ENCODE assay signal across 12 cellular contexts in the genomic region with DNA sequence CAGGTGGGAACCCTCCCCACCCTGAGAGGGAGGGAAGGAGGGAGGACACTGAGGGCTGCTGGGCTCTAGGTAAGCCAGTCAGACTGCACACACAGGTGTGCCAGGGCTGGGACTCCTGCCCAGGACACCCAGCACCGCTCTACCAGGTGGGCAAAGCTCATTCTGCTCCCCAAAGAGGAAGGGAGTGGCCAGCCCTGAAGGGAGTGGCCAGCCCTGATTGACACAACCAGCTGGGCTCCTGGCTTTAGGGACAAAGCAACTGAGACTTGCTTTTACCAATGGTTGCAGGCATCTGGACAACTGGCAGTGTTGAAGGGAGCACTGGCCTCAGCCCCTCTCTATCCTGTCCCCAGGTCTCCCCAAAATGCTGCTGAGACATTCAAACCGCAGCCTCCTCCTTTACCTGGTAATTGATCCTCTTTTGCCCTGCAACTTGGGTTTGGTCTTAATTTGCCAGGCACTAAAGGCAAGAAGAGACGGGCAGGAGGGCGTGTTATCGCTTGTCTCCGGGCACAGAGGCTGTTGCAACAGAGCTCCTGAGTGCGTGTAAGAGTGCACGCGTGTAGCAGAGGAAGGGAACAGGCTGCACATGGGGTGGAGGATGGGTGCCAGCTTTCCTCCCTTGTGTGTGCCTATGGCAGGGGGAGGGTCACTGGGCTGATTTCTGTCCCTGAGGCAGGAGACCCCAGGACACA. TPM values are rescaled to one million over a fixed set of nuclear protein-coding genes. Genes with fewer than 3 reads are reported as not detected.
A peak's percentile ranks its signal among the peaks of the same experiment; 100 is the strongest.
DNase-seq lines count a peak whose midpoint lies in the region; ATAC-seq, FAIRE-seq and TF ChIP-seq lines count a peak whose summit lies in the region.
"Had no signal": no experiment of that assay in that cellular context is flagged by ENCODE, and none has a peak within 500 bp of the region (broad histone marks: within the 10 kb centered on the region; RNA-seq: fewer than 3 reads in every experiment).

No MANE protein-coding gene starts in this region.

- in situ Hi-C loops in GM12878 (cut with MboI) = no loop called here

- no peaks in the 10 kb centered on the region for H3K9me3 ChIP-seq in BLaER1 treated with 17β-estradiol and CSF1 and Interleukin-3, amounts not matched to agents 10 nM and 100 nM (replicated peaks in 1 of 11)
- H3K9me3 ChIP-seq in GM12878 (replicated peaks; ENCODE audit: control insufficient read depth, insufficient read depth, low read length) (no peaks in the 10 kb centered on the region), muscle layer of duodenum (ENCODE audit: control insufficient read depth in 1 of 2, low read length in 2 of 2) (no peaks in the 10 kb centered on the region)
- H3K9me3 ChIP-seq: thoracic aorta had no signal

- no peaks in the 10 kb centered on the region for H3K79me2 ChIP-seq in GM12878 (ENCODE audit: control insufficient read depth, insufficient read depth, low read length)

- no peaks in the 10 kb centered on the region for H3K27me3 ChIP-seq in BLaER1 treated with 17β-estradiol and CSF1 and Interleukin-3, amounts not matched to agents 10 nM and 100 nM
- H3K27me3 ChIP-seq in GM12878 (replicated peaks in 1 of 2; ENCODE audit: control insufficient read depth in 2 of 2, insufficient read depth in 2 of 2, low read length in 1 of 2) = no peaks in the 10 kb centered on the region; a peak in 2 of 4 replicates
- no peaks in the 10 kb centered on the region for H3K27me3 ChIP-seq in muscle layer of duodenum (ENCODE audit: low read depth, low read length)

- intact Hi-C loops in GM12878 (cut with micrococcal nuclease; ENCODE audit: unreplicated experiment) (no loop called here), cardiac septum (cut with DNase I) (no loop called here)

- FAIRE-seq in GM12878 (lab: Jason Lieb, UNC) = no peak
- FAIRE-seq: kidney had no signal

- H3K36me3 ChIP-seq in BLaER1 treated with 17β-estradiol and CSF1 and Interleukin-3, amounts not matched to agents 10 nM and 100 nM = no peaks in the 10 kb centered on the region
- H3K36me3 ChIP-seq in GM12878 (ENCODE audit: control insufficient read depth in 2 of 2, insufficient read depth in 2 of 2, low read length in 1 of 2) (no peaks in the 10 kb centered on the region), muscle layer of duodenum (ENCODE audit: control insufficient read depth in 1 of 2, insufficient read depth in 2 of 2, low read length in 2 of 2) (no peaks in the 10 kb centered on the region)
- H3K36me3 ChIP-seq: thoracic aorta had no signal

- DNase-seq in LoVo (ENCODE audit: low spot score) (peak; percentile 70), GM12878 (ENCODE audit: low read depth, low spot score) (no peak), NCI-H524 treated with DMSO at 0.1 percent for 48 hours (lab: John Stamatoyannopoulos, UW) (no peak), DMS53 treated with DMSO at 0.1 percent for 48 hours (lab: John Stamatoyannopoulos, UW; ENCODE audit: unreplicated experiment) (no peak), cardiac septum (ENCODE audit: low spot score) (no peak)
- DNase-seq: activated T-cell treated with anti-CD3 and anti-CD28 coated beads, Interleukin-2, amount 50 U/mL, for 48 hours; kidney; SW 1271 had no signal

- ATAC-seq in GM12878 = peak; percentile 21
- no peak for ATAC-seq in GM19324 (IDR thresholded peaks at IDR 0.05; ENCODE audit: low FRiP score, unreplicated experiment)

- TF ChIP-seq CTCF in GM12878 (IDR thresholded peaks at IDR 0.05 in 2 of 3, conservative IDR thresholded peaks at IDR 0.05 in 1 of 3; ENCODE audit: control insufficient read depth in 2 of 3, extremely low read depth in 1 of 3, insufficient read depth in 1 of 3, low read depth in 3 of 3, low read length in 3 of 3) = no peak

- TF ChIP-seq RAD21 in GM12878 (IDR thresholded peaks at IDR 0.05; ENCODE audit: insufficient read depth, low read depth, low read length) = no peak

- POLR2A ChIA-PET in GM12878 (lab: Charles Lee) = no interaction called here

- no peak for TF ChIP-seq POLR2A in GM12878 (IDR thresholded peaks at IDR 0.05; ENCODE audit: low read depth, low read length)

- SMC1A ChIA-PET in GM12878 (lab: Charles Lee; ENCODE audit: uncharacterized antibody, unreplicated experiment) = no interaction called here

- H3K4me2 ChIP-seq in BLaER1 treated with 17β-estradiol and CSF1 and Interleukin-3, amounts not matched to agents 10 nM and 100 nM = peak overlapping the region; percentile 72 to 88 (median 77)
- H3K4me2 ChIP-seq in GM12878 (ENCODE audit: control insufficient read depth, insufficient read depth) = no peak overlapping the region

- peaks cover 44 to 59% (median 55%) of the 10 kb centered on the region in 10 experiments for H3K4me1 ChIP-seq in BLaER1 treated with 17β-estradiol and CSF1 and Interleukin-3, amounts not matched to agents 10 nM and 100 nM
- H3K4me1 ChIP-seq in GM12878 (ENCODE audit: control insufficient read depth, insufficient read depth, low read length) (no peaks in the 10 kb centered on the region), muscle layer of duodenum (ENCODE audit: control insufficient read depth in 1 of 2, insufficient read depth in 2 of 2, low read length in 2 of 2) (peaks cover 0 to 4% of the 10 kb centered on the region in 2 donors)

- RAD21 ChIA-PET in GM12878 (lab: Charles Lee; ENCODE audit: unreplicated experiment) = no interaction called here

- no peak overlapping the region for H2AFZ ChIP-seq in GM12878 (ENCODE audit: control insufficient read depth, low read depth, low read length)

- no peak for TF ChIP-seq EP300 in GM12878 (IDR thresholded peaks at IDR 0.05; ENCODE audit: borderline replicate concordance in 1 of 2, control insufficient read depth in 1 of 2, low read depth in 2 of 2, low read length in 2 of 2)

- H4K20me1 ChIP-seq in BLaER1 treated with 17β-estradiol and CSF1 and Interleukin-3, amounts not matched to agents 10 nM and 100 nM = no peaks in the 10 kb centered on the region
- no peaks in the 10 kb centered on the region for H4K20me1 ChIP-seq in GM12878 (ENCODE audit: control insufficient read depth, insufficient read depth)

- H3K27ac ChIP-seq in BLaER1 treated with 17β-estradiol and CSF1 and Interleukin-3, amounts not matched to agents 10 nM and 100 nM = peak overlapping the region in 6 of 11 experiments; percentile 7 to 48 (median 39); a peak in 6 of 22 replicates
- no peak overlapping the region for H3K27ac ChIP-seq in GM12878 (ENCODE audit: control insufficient read depth, insufficient read depth)
- H3K27ac ChIP-seq in muscle layer of duodenum (ENCODE audit: low read length) = peak overlapping the region; percentile 86
- H3K27ac ChIP-seq: thoracic aorta had no signal

- peak overlapping the region in 1 of 11 experiments; percentile 3; a peak in 1 of 22 replicates for H3K9ac ChIP-seq in BLaER1 treated with 17β-estradiol and CSF1 and Interleukin-3, amounts not matched to agents 10 nM and 100 nM
- no peak overlapping the region for H3K9ac ChIP-seq in GM12878 (ENCODE audit: control insufficient read depth, insufficient read depth, low read length)

- no TSS peak for BruUV-seq in GM12878 (replicated peaks; lab: Mats Ljungman, UMichigan)

- WGBS in GM12878 (ENCODE audit: insufficient coverage, insufficient replicate concordance, low lambda C conversion rate, missing lambda C conversion rate) = 54% methylated on average over 9 of the region's 9 CpGs

- H3K4me3 ChIP-seq in BLaER1 treated with 17β-estradiol and CSF1 and Interleukin-3, amounts not matched to agents 10 nM and 100 nM = no peak overlapping the region
- no peak overlapping the region for H3K4me3 ChIP-seq in GM12878
- no peak overlapping the region for H3K4me3 ChIP-seq in muscle layer of duodenum (ENCODE audit: low read depth in 1 of 2, low read length in 2 of 2)
- H3K4me3 ChIP-seq: thoracic aorta had no signal

- CTCF ChIA-PET in GM12878 (lab: Yijun Ruan, JAX) = no interaction called here

TF ChIP-seq in GM12878, 131 proteins besides CTCF, POLR2A, EP300 and RAD21:
- TF ChIP-seq HDGF (IDR thresholded peaks at IDR 0.05) = no peak
- TF ChIP-seq, protein P1, sequence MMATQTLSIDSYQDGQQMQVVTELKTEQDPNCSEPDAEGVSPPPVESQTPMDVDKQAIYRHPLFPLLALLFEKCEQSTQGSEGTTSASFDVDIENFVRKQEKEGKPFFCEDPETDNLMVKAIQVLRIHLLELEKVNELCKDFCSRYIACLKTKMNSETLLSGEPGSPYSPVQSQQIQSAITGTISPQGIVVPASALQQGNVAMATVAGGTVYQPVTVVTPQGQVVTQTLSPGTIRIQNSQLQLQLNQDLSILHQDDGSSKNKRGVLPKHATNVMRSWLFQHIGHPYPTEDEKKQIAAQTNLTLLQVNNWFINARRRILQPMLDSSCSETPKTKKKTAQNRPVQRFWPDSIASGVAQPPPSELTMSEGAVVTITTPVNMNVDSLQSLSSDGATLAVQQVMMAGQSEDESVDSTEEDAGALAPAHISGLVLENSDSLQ (IDR thresholded peaks at IDR 0.05) = peak; percentile 53
- TF ChIP-seq, protein P2, sequence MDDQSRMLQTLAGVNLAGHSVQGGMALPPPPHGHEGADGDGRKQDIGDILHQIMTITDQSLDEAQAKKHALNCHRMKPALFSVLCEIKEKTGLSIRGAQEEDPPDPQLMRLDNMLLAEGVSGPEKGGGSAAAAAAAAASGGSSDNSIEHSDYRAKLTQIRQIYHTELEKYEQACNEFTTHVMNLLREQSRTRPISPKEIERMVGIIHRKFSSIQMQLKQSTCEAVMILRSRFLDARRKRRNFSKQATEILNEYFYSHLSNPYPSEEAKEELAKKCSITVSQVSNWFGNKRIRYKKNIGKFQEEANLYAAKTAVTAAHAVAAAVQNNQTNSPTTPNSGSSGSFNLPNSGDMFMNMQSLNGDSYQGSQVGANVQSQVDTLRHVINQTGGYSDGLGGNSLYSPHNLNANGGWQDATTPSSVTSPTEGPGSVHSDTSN (IDR thresholded peaks at IDR 0.05; ENCODE audit: insufficient replicate concordance, low read depth, low read length) = peak; percentile 7

RNA-seq across cellular contexts. Expression of a gene that starts 14.5 kb away (rescaled TPM):
- 2.5 and 2.9 TPM in 2 replicates for total RNA-seq in GM12878 (2013; cell fraction: nucleolus; rRNA removed)
- total RNA-seq in GM12878 (2014; rRNA removed) = 0.16 and 0.40 TPM in 2 replicates
- total RNA-seq in GM12878 (2014; rRNA removed; fragmentation: Illumina TruSeq; extraction: Trizol) = 0.14 and 0.36 TPM in 2 replicates
- total RNA-seq in GM12878 (2021) = 1.3 and 1.9 TPM in 2 replicates
- polyA plus RNA-seq in GM12878 (2011; ENCODE audit: low read depth) = 0.41 TPM
- 0.53 and 0.67 TPM in 2 replicates for polyA plus RNA-seq in GM12878 (2011; rRNA removed)
- 0.60 TPM in 2 replicates for polyA plus RNA-seq in GM12878 (2011; cell fraction: cytosol; rRNA removed)
- polyA plus RNA-seq in GM12878 (2011; cell fraction: nucleus; rRNA removed) = 1.4 TPM in 2 replicates
- 0.96 and 1.7 TPM in 2 replicates for polyA plus RNA-seq in GM12878 (2012)
- polyA plus RNA-seq in GM12878 (2014; fragmentation: Illumina TruSeq; extraction: Trizol) = 0.37 and 0.40 TPM in 2 replicates
- polyA plus RNA-seq in GM12878 (2014; fragmentation: Nextera tagmentation; extraction: Ambion mirVana) = under 1 TPM; 0.05 TPM
- polyA plus RNA-seq in GM12878 (2014; rRNA removed) = 0.32 and 0.36 TPM in 2 replicates
- polyA plus RNA-seq in GM12878 (2016; fragmentation: Nextera tagmentation; extraction: Ambion mirVana) = under 1 TPM; 0.13 to 0.21 TPM
- polyA minus RNA-seq in GM12878 (2011; rRNA and poly(A)+ RNA removed) = 0.59 and 1.1 TPM in 2 replicates
- 1.1 and 5.9 TPM in 2 replicates for polyA minus RNA-seq in GM12878 (2011; cell fraction: cytosol; rRNA and poly(A)+ RNA removed)
- polyA minus RNA-seq in GM12878 (2011; cell fraction: nucleus; rRNA and poly(A)+ RNA removed) = 1.1 and 1.8 TPM in 2 replicates
- total RNA-seq in cardiac septum = 65.4 TPM

Comparison
In these comparisons a context has a peak if more than half of its experiments do, and no peak if none do; other contexts are left out.
1. RNA of a gene that starts 14.5 kb away (total RNA-seq): 65.4 TPM in cardiac septum (single experiment); 0.14 to 2.9 TPM in GM12878; every median in the first group is over 10 times any median in the second.